In the genomic region with DNA sequence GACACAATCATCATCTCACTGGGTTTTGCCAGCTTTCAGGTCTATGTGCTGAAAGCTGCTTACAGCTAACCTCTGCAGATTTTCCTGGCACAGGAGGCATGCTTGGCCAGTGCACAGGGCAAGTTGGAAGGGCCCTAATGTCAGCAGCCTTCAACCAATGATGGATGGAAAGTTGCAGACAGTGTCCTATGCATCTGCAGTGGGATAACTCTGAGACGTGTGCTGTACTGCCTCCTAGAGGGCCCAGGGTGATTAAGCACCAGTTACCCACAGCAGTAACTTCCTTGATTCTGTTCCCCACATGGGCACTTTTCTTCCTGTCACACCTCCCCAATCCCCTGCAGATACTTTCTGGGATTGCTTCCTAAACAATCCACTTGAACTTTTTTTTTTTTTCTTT, we compare ENCODE assay signal across 11 cellular contexts. TPM values are rescaled to one million over a fixed set of nuclear protein-coding genes. Genes with fewer than 3 reads are reported as not detected.
DNase-seq lines count a peak whose midpoint lies in the region; ATAC-seq and TF ChIP-seq lines count a peak whose summit lies in the region.
"Had no signal": no experiment of that assay in that cellular context is flagged by ENCODE, and none has a peak within 500 bp of the region (broad histone marks: within the 10 kb centered on the region; RNA-seq: fewer than 3 reads in every experiment).

No MANE protein-coding gene starts in this region.

- H3K4me1 ChIP-seq in OCI-LY3 (ENCODE audit: low read length) (no peaks in the 10 kb centered on the region), stomach (peaks cover 0 to 4% (median 0%) of the 10 kb centered on the region in 4 donors)
- H3K4me1 ChIP-seq: SJSA1, upper lobe of left lung had no signal

- TF ChIP-seq POLR2A in stomach (IDR thresholded peaks at IDR 0.05) = no peak

- peak; percentile 27 for DNase-seq in EH (ENCODE audit: low read depth)
- DNase-seq in fibroblast of mammary gland (ENCODE audit: low read depth) = peak; percentile 32
- DNase-seq in stimulated activated naive CD4-positive, alpha-beta T cell treated with Interleukin-2 at 50 U/mL for 16 hours (lab: John Stamatoyannopoulos, UW) = no peak
- DNase-seq in posterior vena cava (ENCODE audit: low spot score) = no peak
- no peak for DNase-seq in ureter (ENCODE audit: low spot score)
- no peak for DNase-seq in stomach
- DNase-seq: upper lobe of left lung had no signal

- intact Hi-C loops in posterior vena cava (cut with DNase I) (no loop called here), stomach (cut with DNase I; ENCODE audit: low total_unique reads) (no loop called here)

- H3K36me3 ChIP-seq in OCI-LY3 (replicated peaks; ENCODE audit: low read depth, low read length) (no peaks in the 10 kb centered on the region), stomach (peaks cover 0 to 45% (median 37%) of the 10 kb centered on the region in 4 donors)
- H3K36me3 ChIP-seq: SJSA1, upper lobe of left lung had no signal

- no peaks in the 10 kb centered on the region for H4K20me1 ChIP-seq in OCI-LY3 (ENCODE audit: insufficient read depth, low read length)

- H2AFZ ChIP-seq in OCI-LY3 (ENCODE audit: low read depth, low read length) = no peak overlapping the region

- 0 to 15% (median 6%) methylated on average over 1 of the region's 1 CpG for WGBS in stomach, 5 donors

- TF ChIP-seq EP300 in stomach (IDR thresholded peaks at IDR 0.05) = no peak

- H3K4me3 ChIP-seq in OCI-LY3 (ENCODE audit: low read length) (no peak overlapping the region), fibroblast of mammary gland (ENCODE audit: control insufficient read depth, low read depth, low read length) (no peak overlapping the region), stomach (no peak overlapping the region)
- H3K4me3 ChIP-seq: lung, SJSA1, upper lobe of left lung had no signal

- H3K9ac ChIP-seq in OCI-LY3 (ENCODE audit: low read length) = no peak overlapping the region

- H3K9me3 ChIP-seq in OCI-LY3 (ENCODE audit: insufficient read depth, low read length) = no peaks in the 10 kb centered on the region
- no peaks in the 10 kb centered on the region for H3K9me3 ChIP-seq in stomach
- H3K9me3 ChIP-seq: SJSA1, upper lobe of left lung had no signal

- no peaks in the 10 kb centered on the region for H3K79me2 ChIP-seq in OCI-LY3 (ENCODE audit: low read length)

- peak; percentile 77 for ATAC-seq in GM21526 (IDR thresholded peaks at IDR 0.05; ENCODE audit: low FRiP score, unreplicated experiment)

- TF ChIP-seq CTCF in OCI-LY3 (IDR thresholded peaks at IDR 0.05; ENCODE audit: low read depth, low read length) (peak; percentile 77), fibroblast of mammary gland (conservative IDR thresholded peaks at IDR 0.05; ENCODE audit: control insufficient read depth, insufficient read depth, low read depth, low read length) (peak; percentile 56), stomach (IDR thresholded peaks at IDR 0.05) (peak in 2 of 7 experiments; percentile 8 to 11)

- H3K27ac ChIP-seq in OCI-LY3 (ENCODE audit: low read length) (no peak overlapping the region), stomach (no peak overlapping the region)
- H3K27ac ChIP-seq: SJSA1, upper lobe of left lung had no signal

- no peak overlapping the region for H3K4me2 ChIP-seq in OCI-LY3 (ENCODE audit: low read length)

- H3K27me3 ChIP-seq in OCI-LY3 (ENCODE audit: low read depth, low read length) (0 out of 2 replicates have a peak, but pooled peaks cover 5% of the 10 kb centered on the region), stomach (no peaks in the 10 kb centered on the region)
- H3K27me3 ChIP-seq: SJSA1, upper lobe of left lung had no signal

RNA-seq across cellular contexts. Expression of gene OVOL2, which starts 38.6 kb away (rescaled TPM):
- total RNA-seq in posterior vena cava (not detected), ureter (16.2 TPM), stomach (10 to 100 TPM; 10.7 to 58.3 (median 27.2) TPM)
- polyA plus RNA-seq in stomach = 10 to 100 TPM in 1 of 3 donors, 1 to 10 TPM in 2; 5.0 to 16.0 (median 8.5) TPM
- total RNA-seq: SJSA1 had no signal

RNA-seq across cellular contexts. Expression of gene MGME1, which starts 50.2 kb away (rescaled TPM):
- 1 to 10 TPM; 7.5 to 9.0 TPM for total RNA-seq in posterior vena cava
- 15.1 TPM for total RNA-seq in ureter
- total RNA-seq in stomach = 10 to 100 TPM in 1 of 5 donors, 1 to 10 TPM in 4; 2.3 to 19.1 (median 6.4) TPM
- polyA plus RNA-seq in stomach = 10 to 100 TPM in 2 of 3 donors, 1 to 10 TPM in 1; 6.7 to 11.0 (median 10.1) TPM

RNA-seq across cellular contexts. Expression of gene SNX5, which starts 50.5 kb away (rescaled TPM):
- total RNA-seq in posterior vena cava (10 to 100 TPM; 44.4 to 44.7 TPM), ureter (90.7 TPM), stomach (100 to 1,000 TPM in 4 of 5 donors, 10 to 100 TPM in 1; 47.3 to 202 (median 126) TPM)
- 10 to 100 TPM; 71.1 to 81.6 (median 73.8) TPM for polyA plus RNA-seq in stomach

Comparison
In these comparisons a context has a peak if more than half of its experiments do, and no peak if none do; other contexts are left out.
1. DNase-seq: peak in EH (single experiment) and fibroblast of mammary gland (single experiment); none in stimulated activated naive CD4-positive, alpha-beta T cell treated with Interleukin-2 at 50 U/mL for 16 hours (single experiment), posterior vena cava (single experiment), ureter (single experiment) and stomach (single experiment).
2. RNA of gene OVOL2, which starts 38.6 kb away (total RNA-seq): 10.7 to 58.3 TPM in stomach and 16.2 TPM in ureter (single experiment); not detected in posterior vena cava; every median in the first group is over 10 times any median in the second.